In genomic region chr21:38831526-38832467, GRCh38 we compare ENCODE assay signal across 8 cellular contexts. TPM values are rescaled to one million over a fixed set of nuclear protein-coding genes. Genes with fewer than 3 reads are reported as not detected.
DNase-seq lines count a peak whose midpoint lies in the region; ATAC-seq lines count a peak whose summit lies in the region.

No MANE protein-coding gene starts in this region.

- peak; percentile 67 for DNase-seq in DMS 273 treated with DMSO at 0.1 percent for 48 hours (lab: John Stamatoyannopoulos, UW)
- peak; percentile 15 for DNase-seq in HK-2 (ENCODE audit: unreplicated experiment)
- no peak for DNase-seq in T-helper 17 cell
- DNase-seq in epithelial cell of prostate (ENCODE audit: low read depth, low spot score): peak; percentile 94
- peak; percentile 92 for DNase-seq in non-pigmented ciliary epithelial cell (ENCODE audit: low read depth)
- DNase-seq in NCI-H1436 (lab: John Stamatoyannopoulos, UW): no peak
- DNase-seq in NCI-H1694 treated with DMSO at 0.1 percent for 48 hours (lab: John Stamatoyannopoulos, UW): no peak

- ATAC-seq in GM21390 (IDR thresholded peaks at IDR 0.05; ENCODE audit: unreplicated experiment): peak; percentile 79
- ATAC-seq in T-helper 17 cell: peak; percentile 96

- H3K9me3 ChIP-seq in T-helper 17 cell (ENCODE audit: control insufficient read depth, low read length, poor library complexity, severe bottlenecking): no peaks in the 10 kb centered on the region

- H3K27ac Mint-ChIP-seq in T-helper 17 cell: peak overlapping the region; percentile 41

- peaks cover 27% of the 10 kb centered on the region for H3K27me3 Mint-ChIP-seq in T-helper 17 cell

- H3K36me3 Mint-ChIP-seq in T-helper 17 cell (ENCODE audit: low read depth): no peaks in the 10 kb centered on the region

- peak overlapping the region; percentile 78 for H3K27ac ChIP-seq in epithelial cell of prostate

- peak overlapping the region; percentile 1 for H3K4me3 Mint-ChIP-seq in T-helper 17 cell

- H3K4me1 Mint-ChIP-seq in T-helper 17 cell: peaks cover 19% of the 10 kb centered on the region

RNA-seq across cellular contexts. Expression of gene ETS2, which starts 26.1 kb away (rescaled TPM):
- 10 to 100 TPM in 1 of 2 donors, 1 to 10 TPM in 1; 8.1 to 10.9 TPM for total RNA-seq in T-helper 17 cell

Comparison
In these comparisons a context has a peak if more than half of its experiments do, and no peak if none do; other contexts are left out.
1. DNase-seq: peak in DMS 273 treated with DMSO at 0.1 percent for 48 hours (single experiment), HK-2 (single experiment), epithelial cell of prostate (single experiment) and non-pigmented ciliary epithelial cell (single experiment); none in T-helper 17 cell (0 of 3), NCI-H1436 (single experiment) and NCI-H1694 treated with DMSO at 0.1 percent for 48 hours (single experiment).